15 cellular contexts compared by ENCODE assay signal in the genomic region with DNA sequence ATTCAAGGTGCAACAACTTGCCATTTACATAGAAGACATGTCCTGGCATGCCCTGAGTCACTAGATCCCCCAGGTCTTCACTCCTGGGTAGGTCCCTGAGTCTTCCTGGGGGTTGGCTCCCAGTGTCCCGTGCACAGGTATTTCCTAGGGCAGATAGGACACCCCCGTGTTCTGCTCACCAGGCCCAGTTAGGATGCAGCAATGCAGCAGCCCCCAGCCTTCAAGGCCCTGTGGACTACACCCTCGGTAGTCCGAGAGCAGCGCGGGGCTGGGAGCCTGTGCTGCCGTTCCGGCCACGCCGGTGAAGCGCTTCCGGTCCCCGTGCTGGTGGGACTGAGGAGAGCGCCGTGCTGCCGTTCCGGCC. TPM values are rescaled to one million over a fixed set of nuclear protein-coding genes. Genes with fewer than 3 reads are reported as not detected.
"Had no signal": no experiment of that assay in that cellular context is flagged by ENCODE, and none has a peak within 500 bp of the region (broad histone marks: within the 10 kb centered on the region; RNA-seq: fewer than 3 reads in every experiment).

No MANE protein-coding gene starts in this region.

- H3K27ac Mint-ChIP-seq: activated naive CD4-positive, alpha-beta T cell treated with anti-CD3 and anti-CD28 coated beads, Interleukin-2, amount 10 ng/mL, durations not matched to agents 7 days and 5 days; effector memory CD8-positive, alpha-beta T cell; progenitor cell of endocrine pancreas; stimulated activated memory B cell treated with anti-CD40 and anti-IgM and Interleukin-4, amounts not matched to agents 10 μg/mL and 1 μg/mL and 100 μg/mL, for 72 hours had no signal

- H3K4me3 Mint-ChIP-seq: activated naive CD4-positive, alpha-beta T cell treated with anti-CD3 and anti-CD28 coated beads, Interleukin-2, amount 10 ng/mL, durations not matched to agents 7 days and 5 days; central memory CD8-positive, alpha-beta T cell; effector memory CD8-positive, alpha-beta T cell; stimulated activated memory B cell treated with anti-CD40 and anti-IgM and Interleukin-4, amounts not matched to agents 10 μg/mL and 1 μg/mL and 100 μg/mL, for 72 hours had no signal

- DNase-seq: activated CD4-positive, alpha-beta T cell treated with anti-CD3 and anti-CD28 coated beads, Interleukin-2, amount 50 U/mL, for 48 hours; activated CD4-positive, CD25-positive, alpha-beta regulatory T cell treated with anti-CD3 and anti-CD28 coated beads, Interleukin-2, amount 50 U/mL, for 72 hours; activated CD8-positive, alpha-beta memory T cell treated with anti-CD3 and anti-CD28 coated beads, Interleukin-2, amount 50 U/mL, for 48 hours; activated naive CD4-positive, alpha-beta T cell treated with anti-CD3 and anti-CD28 coated beads, Interleukin-2, amount 10 ng/mL, durations not matched to agents 7 days and 5 days; adrenal gland; effector memory CD8-positive, alpha-beta T cell; hypothalamus; kidney glomerular epithelial cell; midbrain; right lobe of liver had no signal

- H3K4me1 Mint-ChIP-seq: central memory CD8-positive, alpha-beta T cell had no signal

- H3K27me3 ChIP-seq: adrenal gland, right lobe of liver, tibial nerve had no signal

- H3K4me1 ChIP-seq: adrenal gland, right lobe of liver had no signal

- H3K36me3 Mint-ChIP-seq: activated naive CD4-positive, alpha-beta T cell treated with anti-CD3 and anti-CD28 coated beads, Interleukin-2, amount 10 ng/mL, durations not matched to agents 7 days and 5 days; stimulated activated memory B cell treated with anti-CD40 and anti-IgM and Interleukin-4, amounts not matched to agents 10 μg/mL and 1 μg/mL and 100 μg/mL, for 72 hours had no signal

- H3K4me3 ChIP-seq: adrenal gland, right lobe of liver, tibial nerve had no signal

- H3K27ac ChIP-seq: adrenal gland, right lobe of liver, tibial nerve had no signal

- H3K36me3 ChIP-seq: adrenal gland, right lobe of liver, tibial nerve had no signal

- H3K9me3 ChIP-seq: adrenal gland, right lobe of liver, tibial nerve had no signal

- H3K9me3 Mint-ChIP-seq: activated naive CD4-positive, alpha-beta T cell treated with anti-CD3 and anti-CD28 coated beads, Interleukin-2, amount 10 ng/mL, durations not matched to agents 7 days and 5 days; central memory CD8-positive, alpha-beta T cell; effector memory CD8-positive, alpha-beta T cell; stimulated activated memory B cell treated with anti-CD40 and anti-IgM and Interleukin-4, amounts not matched to agents 10 μg/mL and 1 μg/mL and 100 μg/mL, for 72 hours had no signal

RNA-seq across cellular contexts. Expression of a gene that starts 10.6 kb away (rescaled TPM):
- total RNA-seq: epithelial cell of proximal tubule had no signal
